Comparison of ENCODE assay signal across 35 cellular contexts in the genomic region with DNA sequence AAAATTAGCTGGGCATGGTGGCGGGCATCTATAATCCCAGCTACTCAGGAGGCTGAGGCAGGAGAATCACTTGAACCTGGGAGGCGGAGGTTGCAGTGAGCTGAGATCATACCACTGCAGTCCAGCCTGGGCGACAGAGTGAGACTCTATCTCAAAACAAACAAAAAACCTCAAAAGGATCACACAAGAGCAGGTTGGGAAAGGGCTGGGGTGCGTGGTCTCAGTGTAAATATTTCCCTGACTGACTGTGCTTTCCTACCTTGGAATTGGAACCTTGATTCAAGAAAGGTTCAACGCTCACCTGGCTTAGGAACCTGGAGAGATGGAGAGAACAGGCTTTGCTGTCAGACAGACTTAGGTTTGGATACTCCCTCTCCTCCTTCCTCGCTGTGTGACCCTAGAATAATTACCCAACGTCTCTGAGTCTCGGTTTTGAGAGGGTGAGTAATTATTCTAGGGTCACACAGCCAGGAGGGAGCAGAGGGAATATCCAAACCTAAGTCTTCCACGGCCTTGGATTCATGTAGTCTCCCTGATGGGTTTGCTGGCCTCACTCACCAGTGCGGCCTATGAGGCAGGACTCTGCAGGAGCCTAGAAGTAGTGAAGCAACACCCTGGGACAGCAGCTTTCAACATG. TPM values are rescaled to one million over a fixed set of nuclear protein-coding genes. Genes with fewer than 3 reads are reported as not detected.
"Had no signal": no experiment of that assay in that cellular context is flagged by ENCODE, and none has a peak within 500 bp of the region (broad histone marks: within the 10 kb centered on the region; RNA-seq: fewer than 3 reads in every experiment).

No MANE protein-coding gene starts in this region.

- H3K9me3 ChIP-seq: ascending aorta, breast epithelium had no signal

- FAIRE-seq: TTC549 had no signal

- H3K4me1 Mint-ChIP-seq: activated B cell treated with CpG ODN at 0.5 μM for 24 hours; activated CD4-positive, alpha-beta T cell treated with anti-CD3 and anti-CD28 coated beads, Interleukin-2, amount 10 ng/mL, durations not matched to agents 24 days and 14 days; activated naive CD4-positive, alpha-beta T cell treated with anti-CD3 and anti-CD28 coated beads, Interleukin-2, amount 10 ng/mL, durations not matched to agents 7 days and 5 days; activated naive CD4-positive, alpha-beta T cell treated with anti-CD3 and anti-CD28 coated beads, Interleukin-2, amount 50 U/mL, for 24 hours; activated naive CD8-positive, alpha-beta T cell treated with anti-CD3 and anti-CD28 coated beads, Interleukin-2, amount 10 ng/mL, durations not matched to agents 7 days and 5 days; activated naive CD8-positive, alpha-beta T cell treated with anti-CD3 and anti-CD28 coated beads, Interleukin-2, amount 50 U/mL, for 24 hours had no signal

- H3K4me1 ChIP-seq: ascending aorta, breast epithelium had no signal

- H3K36me3 Mint-ChIP-seq: activated CD4-positive, alpha-beta memory T cell treated with anti-CD3 and anti-CD28 coated beads for 36 hours; activated naive CD4-positive, alpha-beta T cell treated with anti-CD3 and anti-CD28 coated beads, Interleukin-2, amount 10 ng/mL, durations not matched to agents 7 days and 5 days; activated naive CD4-positive, alpha-beta T cell treated with anti-CD3 and anti-CD28 coated beads, Interleukin-2, amount 50 U/mL, for 24 hours; activated naive CD8-positive, alpha-beta T cell; activated naive CD8-positive, alpha-beta T cell treated with anti-CD3 and anti-CD28 coated beads, Interleukin-2, amount 10 ng/mL, durations not matched to agents 7 days and 5 days had no signal

- H3K9me3 Mint-ChIP-seq: activated B cell treated with CpG ODN at 0.5 μM for 24 hours; activated CD4-positive, alpha-beta memory T cell treated with anti-CD3 and anti-CD28 coated beads for 36 hours; activated CD4-positive, alpha-beta T cell treated with anti-CD3 and anti-CD28 coated beads, Interleukin-2, amount 10 ng/mL, durations not matched to agents 24 days and 14 days; activated CD8-positive, alpha-beta T cell treated with anti-CD3 and anti-CD28 coated beads for 36 hours; activated naive CD4-positive, alpha-beta T cell treated with anti-CD3 and anti-CD28 coated beads, Interleukin-2, amount 10 ng/mL, durations not matched to agents 7 days and 5 days; activated naive CD4-positive, alpha-beta T cell treated with anti-CD3 and anti-CD28 coated beads, Interleukin-2, amount 50 U/mL, for 24 hours; activated naive CD8-positive, alpha-beta T cell treated with anti-CD3 and anti-CD28 coated beads, Interleukin-2, amount 10 ng/mL, durations not matched to agents 7 days and 5 days; activated naive CD8-positive, alpha-beta T cell treated with anti-CD3 and anti-CD28 coated beads, Interleukin-2, amount 50 U/mL, for 24 hours; activated T-cell treated with anti-CD3 and anti-CD28 coated beads, Interleukin-2, amount 50 U/mL, for 24 hours; activated T-helper 2 cell treated with anti-CD3 and anti-CD28 coated beads, Interferon-gamma antibody, Interleukin-2, Interleukin-4, amounts not matched to agents 10 μg/mL and 5 μg/mL and 100 μg/mL, durations not matched to agents 14 hours and 24 hours and 36 hours; T-helper 1 cell treated with Interleukin-12 subunit alpha and Interleukin-12 subunit beta and Interleukin-4 antibody, amounts not matched to agents 30 μg/mL and 1 μg/mL, for 36 hours; T-helper 2 cell treated with Interferon-gamma antibody and Interleukin-4, amounts not matched to agents 5 μg/mL and 100 μg/mL, for 36 hours had no signal

- H3K27ac ChIP-seq: ascending aorta, brain microvascular endothelial cell, VCaP had no signal

- H3K36me3 ChIP-seq: ascending aorta, brain microvascular endothelial cell, breast epithelium had no signal

- H3K27me3 Mint-ChIP-seq: activated CD4-positive, alpha-beta T cell treated with anti-CD3 and anti-CD28 coated beads, Interleukin-2, amount 10 ng/mL, durations not matched to agents 24 days and 14 days; activated CD8-positive, alpha-beta T cell treated with anti-CD3 and anti-CD28 coated beads for 36 hours; activated naive CD4-positive, alpha-beta T cell treated with anti-CD3 and anti-CD28 coated beads, Interleukin-2, amount 50 U/mL, for 24 hours; activated naive CD8-positive, alpha-beta T cell; activated T-cell treated with anti-CD3 and anti-CD28 coated beads, Interleukin-2, amount 50 U/mL, for 24 hours had no signal

- H3K4me3 ChIP-seq: ascending aorta, breast epithelium had no signal

- H3K4me3 Mint-ChIP-seq: activated B cell treated with CpG ODN at 0.5 μM for 24 hours; activated CD4-positive, alpha-beta memory T cell treated with anti-CD3 and anti-CD28 coated beads for 36 hours; activated CD4-positive, alpha-beta T cell treated with anti-CD3 and anti-CD28 coated beads, Interleukin-2, amount 10 ng/mL, durations not matched to agents 24 days and 14 days; activated CD8-positive, alpha-beta T cell treated with anti-CD3 and anti-CD28 coated beads for 36 hours; activated naive CD4-positive, alpha-beta T cell treated with anti-CD3 and anti-CD28 coated beads, Interleukin-2, amount 10 ng/mL, durations not matched to agents 7 days and 5 days; activated naive CD4-positive, alpha-beta T cell treated with anti-CD3 and anti-CD28 coated beads, Interleukin-2, amount 50 U/mL, for 24 hours; activated naive CD8-positive, alpha-beta T cell; activated naive CD8-positive, alpha-beta T cell treated with anti-CD3 and anti-CD28 coated beads, Interleukin-2, amount 10 ng/mL, durations not matched to agents 7 days and 5 days; activated naive CD8-positive, alpha-beta T cell treated with anti-CD3 and anti-CD28 coated beads, Interleukin-2, amount 50 U/mL, for 24 hours; activated T-cell treated with anti-CD3 and anti-CD28 coated beads, Interleukin-2, amount 50 U/mL, for 24 hours; T-helper 1 cell treated with Interleukin-12 subunit alpha and Interleukin-12 subunit beta and Interleukin-4 antibody, amounts not matched to agents 30 μg/mL and 1 μg/mL, for 36 hours; T-helper 2 cell treated with Interferon-gamma antibody and Interleukin-4, amounts not matched to agents 5 μg/mL and 100 μg/mL, for 36 hours had no signal

- DNase-seq: activated B cell treated with CpG ODN at 0.5 μM for 24 hours; activated CD4-positive, alpha-beta memory T cell treated with anti-CD3 and anti-CD28 coated beads for 36 hours; activated CD4-positive, alpha-beta T cell treated with anti-CD3 and anti-CD28 coated beads for 4 hours; activated CD4-positive, alpha-beta T cell treated with anti-CD3 and anti-CD28 coated beads, Interleukin-2, amount 10 ng/mL, durations not matched to agents 24 days and 14 days; activated CD4-positive, alpha-beta T cell treated with anti-CD3 and anti-CD28 coated beads, Interleukin-2, amount 50 U/mL, for 1 hour; activated CD4-positive, alpha-beta T cell treated with anti-CD3 and anti-CD28 coated beads, Interleukin-2, amount 50 U/mL, for 4 hours; activated CD4-positive, CD25-positive, alpha-beta regulatory T cell treated with anti-CD3 and anti-CD28 coated beads, Interleukin-2, amount 50 U/mL, for 72 hours; activated CD8-positive, alpha-beta memory T cell treated with anti-CD3 and anti-CD28 coated beads, Interleukin-2, amount 50 U/mL, for 4 hours; activated CD8-positive, alpha-beta T cell treated with anti-CD3 and anti-CD28 coated beads for 36 hours; activated effector memory CD4-positive, alpha-beta T cell treated with Interleukin-2 at 50 U/mL for 16 hours; activated gamma-delta T cell; activated naive CD4-positive, alpha-beta T cell treated with anti-CD3 and anti-CD28 coated beads, Interleukin-2, amount 10 ng/mL, durations not matched to agents 7 days and 5 days; activated naive CD4-positive, alpha-beta T cell treated with Interleukin-2 at 50 U/mL for 16 hours; activated naive CD8-positive, alpha-beta T cell treated with anti-CD3 and anti-CD28 coated beads, Interleukin-2, amount 10 ng/mL, durations not matched to agents 7 days and 5 days; activated naive CD8-positive, alpha-beta T cell treated with anti-CD3 and anti-CD28 coated beads, Interleukin-2, amount 50 U/mL, for 24 hours; activated T-cell treated with anti-CD3 and anti-CD28 coated beads, Interleukin-2, amount 50 U/mL, for 24 hours; activated T-cell treated with anti-CD3 and anti-CD28 coated beads, Interleukin-2, amount 50 U/mL, for 48 hours; amygdala; anterior cingulate cortex; brain microvascular endothelial cell; central memory CD4-positive, alpha-beta T cell; SW 1271; T-helper 1 cell; T-helper 2 cell; T-helper 9 cell had no signal

- ATAC-seq: activated CD8-positive, alpha-beta T cell treated with anti-CD3 and anti-CD28 coated beads for 36 hours; activated naive CD8-positive, alpha-beta T cell treated with anti-CD3 and anti-CD28 coated beads, Interleukin-2, amount 50 U/mL, for 24 hours had no signal

- H3K27ac Mint-ChIP-seq: activated B cell treated with CpG ODN at 0.5 μM for 24 hours; activated CD4-positive, alpha-beta memory T cell treated with anti-CD3 and anti-CD28 coated beads for 36 hours; activated CD4-positive, alpha-beta T cell treated with anti-CD3 and anti-CD28 coated beads, Interleukin-2, amount 10 ng/mL, durations not matched to agents 24 days and 14 days; activated CD8-positive, alpha-beta T cell treated with anti-CD3 and anti-CD28 coated beads for 36 hours; activated naive CD4-positive, alpha-beta T cell treated with anti-CD3 and anti-CD28 coated beads, Interleukin-2, amount 10 ng/mL, durations not matched to agents 7 days and 5 days; activated naive CD4-positive, alpha-beta T cell treated with anti-CD3 and anti-CD28 coated beads, Interleukin-2, amount 50 U/mL, for 24 hours; activated naive CD8-positive, alpha-beta T cell; activated naive CD8-positive, alpha-beta T cell treated with anti-CD3 and anti-CD28 coated beads, Interleukin-2, amount 10 ng/mL, durations not matched to agents 7 days and 5 days; activated naive CD8-positive, alpha-beta T cell treated with anti-CD3 and anti-CD28 coated beads, Interleukin-2, amount 50 U/mL, for 24 hours; activated T-cell treated with anti-CD3 and anti-CD28 coated beads, Interleukin-2, amount 50 U/mL, for 24 hours; activated T-helper 2 cell treated with anti-CD3 and anti-CD28 coated beads, Interferon-gamma antibody, Interleukin-2, Interleukin-4, amounts not matched to agents 10 μg/mL and 5 μg/mL and 100 μg/mL, durations not matched to agents 14 hours and 24 hours and 36 hours; T-helper 1 cell treated with Interleukin-12 subunit alpha and Interleukin-12 subunit beta and Interleukin-4 antibody, amounts not matched to agents 30 μg/mL and 1 μg/mL, for 36 hours; T-helper 2 cell treated with Interferon-gamma antibody and Interleukin-4, amounts not matched to agents 5 μg/mL and 100 μg/mL, for 36 hours had no signal

- H3K27me3 ChIP-seq: ascending aorta, brain microvascular endothelial cell, breast epithelium had no signal

RNA-seq across cellular contexts. Expression of a gene that starts 24.6 kb away (rescaled TPM):
- total RNA-seq: activated CD4-positive, alpha-beta memory T cell treated with anti-CD3 and anti-CD28 coated beads for 36 hours; activated CD8-positive, alpha-beta memory T cell treated with anti-CD3 and anti-CD28 coated beads for 36 hours; activated CD8-positive, alpha-beta T cell treated with anti-CD3 and anti-CD28 coated beads for 36 hours; activated naive CD8-positive, alpha-beta T cell treated with anti-CD3 and anti-CD28 coated beads, Interleukin-2, amount 10 ng/mL, durations not matched to agents 7 days and 5 days had no signal

RNA-seq across cellular contexts. Expression of a gene that starts 27.7 kb away (rescaled TPM):
- total RNA-seq: activated B cell treated with CpG ODN at 0.5 μM for 24 hours; activated CD4-positive, alpha-beta memory T cell treated with anti-CD3 and anti-CD28 coated beads for 36 hours; activated CD4-positive, alpha-beta T cell treated with anti-CD3 and anti-CD28 coated beads, Interleukin-2, amount 10 ng/mL, durations not matched to agents 24 days and 14 days; activated CD8-positive, alpha-beta memory T cell treated with anti-CD3 and anti-CD28 coated beads for 36 hours; activated CD8-positive, alpha-beta T cell treated with anti-CD3 and anti-CD28 coated beads for 36 hours; activated naive CD8-positive, alpha-beta T cell treated with anti-CD3 and anti-CD28 coated beads, Interleukin-2, amount 10 ng/mL, durations not matched to agents 7 days and 5 days had no signal
